Comparison of ENCODE assay signal across 16 cellular contexts in the genomic region with DNA sequence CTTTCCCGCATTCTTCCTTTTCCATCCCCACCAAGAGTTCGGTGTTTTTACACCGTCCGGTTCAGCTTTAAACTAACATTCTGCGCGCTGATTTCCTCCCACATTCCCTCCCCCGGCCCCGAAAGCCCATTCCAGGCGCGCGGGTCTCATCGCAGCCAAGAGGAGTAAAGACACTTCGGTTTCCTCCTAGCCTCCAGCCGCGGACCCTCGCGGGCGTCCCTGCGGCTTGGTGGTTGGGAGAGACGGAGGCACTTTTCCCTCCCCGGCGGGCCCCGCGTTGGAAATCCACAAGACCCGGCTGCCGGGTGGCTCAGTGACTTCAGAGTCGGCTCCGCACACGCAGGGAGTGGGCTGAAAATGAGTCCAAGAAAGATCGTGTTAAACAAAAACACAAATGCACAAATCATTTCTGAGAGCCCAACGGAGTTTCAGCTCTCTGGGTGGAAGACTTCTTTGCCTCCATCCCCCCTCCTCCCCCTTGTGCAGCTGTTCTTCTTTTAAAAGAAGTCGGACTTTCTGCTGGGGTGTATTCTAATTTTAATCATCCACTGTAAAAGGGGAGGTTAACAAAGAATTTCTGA. TPM values are rescaled to one million over a fixed set of nuclear protein-coding genes. Genes with fewer than 3 reads are reported as not detected.
DNase-seq lines count a peak whose midpoint lies in the region; ATAC-seq and TF ChIP-seq lines count a peak whose summit lies in the region.
"Had no signal": no experiment of that assay in that cellular context is flagged by ENCODE, and none has a peak within 500 bp of the region (broad histone marks: within the 10 kb centered on the region; RNA-seq: fewer than 3 reads in every experiment).

No MANE protein-coding gene starts in this region.

- H3K4me3 ChIP-seq in SK-N-MC, result peak overlapping the region; percentile 77
- no peak overlapping the region for H3K4me3 ChIP-seq in mesendoderm (ENCODE audit: low read length)
- H3K4me3 ChIP-seq: BLaER1, GM23248, left ventricle myocardium inferior, transverse colon had no signal

- no peaks in the 10 kb centered on the region for H3K9me3 ChIP-seq in SK-N-MC (ENCODE audit: low read depth, low read length)
- H3K9me3 ChIP-seq: left ventricle myocardium inferior, transverse colon had no signal

- ATAC-seq in activated naive CD8-positive, alpha-beta T cell treated with anti-CD3 and anti-CD28 coated beads, Interleukin-2, amount 50 U/mL, for 24 hours, result no peak

- H3K4me1 ChIP-seq in mesendoderm (ENCODE audit: control insufficient read depth, low read depth, low read length), result no peaks in the 10 kb centered on the region

- no peak overlapping the region for H3K27ac Mint-ChIP-seq in activated naive CD8-positive, alpha-beta T cell
- H3K27ac Mint-ChIP-seq in activated naive CD8-positive, alpha-beta T cell treated with anti-CD3 and anti-CD28 coated beads, Interleukin-2, amount 50 U/mL, for 24 hours, result no peak overlapping the region
- H3K27ac Mint-ChIP-seq in type B pancreatic cell, result no peak overlapping the region

- H3K18ac ChIP-seq in mesendoderm (ENCODE audit: low read length), result peak overlapping the region; percentile 5

- no peak for TF ChIP-seq CTCF in type B pancreatic cell (conservative IDR thresholded peaks at IDR 0.05)

- no peak overlapping the region for H2BK5ac ChIP-seq in mesendoderm (ENCODE audit: low read length)

- H3K27ac ChIP-seq in SK-N-MC (peak overlapping the region; percentile 38; the same call in 1 of the 2 replicates), mesendoderm (ENCODE audit: low read depth, low read length) (no peak overlapping the region)
- H3K27ac ChIP-seq: BLaER1, GM23248, left ventricle myocardium inferior, transverse colon had no signal

- WGBS in mesendoderm (ENCODE audit: extremely low coverage, insufficient coverage, low lambda C conversion rate), result no CpG with 5 or more reads among the region's 32 CpGs

- H3K9ac ChIP-seq in SK-N-MC (ENCODE audit: insufficient read length), result peak overlapping the region; percentile 60
- H3K9ac ChIP-seq in mesendoderm (ENCODE audit: low read length), result no peak overlapping the region
- H3K9ac ChIP-seq: BLaER1, GM23248 had no signal

- H3K4me1 Mint-ChIP-seq in activated naive CD8-positive, alpha-beta T cell (ENCODE audit: low read depth), result peaks cover 32% of the 10 kb centered on the region
- H3K4me1 Mint-ChIP-seq in activated naive CD8-positive, alpha-beta T cell treated with anti-CD3 and anti-CD28 coated beads, Interleukin-2, amount 50 U/mL, for 24 hours, result peaks cover 23% of the 10 kb centered on the region
- H3K4me1 Mint-ChIP-seq in type B pancreatic cell (ENCODE audit: unreplicated experiment), result peaks cover 33% of the 10 kb centered on the region

- H3K56ac ChIP-seq in mesendoderm (ENCODE audit: low read length), result no peak overlapping the region

- no peak overlapping the region for H3K23ac ChIP-seq in mesendoderm (ENCODE audit: low read length)

- H2BK15ac ChIP-seq in mesendoderm (replicated peaks; ENCODE audit: low read depth), result no peak overlapping the region

- H3K79me2 ChIP-seq in mesendoderm (ENCODE audit: control insufficient read depth, insufficient read depth, low read length), result no peaks in the 10 kb centered on the region

- H3K9me3 Mint-ChIP-seq in activated naive CD8-positive, alpha-beta T cell (ENCODE audit: low read depth), result no peaks in the 10 kb centered on the region
- no peaks in the 10 kb centered on the region for H3K9me3 Mint-ChIP-seq in activated naive CD8-positive, alpha-beta T cell treated with anti-CD3 and anti-CD28 coated beads, Interleukin-2, amount 50 U/mL, for 24 hours
- H3K9me3 Mint-ChIP-seq in type B pancreatic cell, result no peaks in the 10 kb centered on the region

- H3K4me2 ChIP-seq in mesendoderm (ENCODE audit: low read length), result no peak overlapping the region
- H3K4me2 ChIP-seq: BLaER1 had no signal

- peak overlapping the region; percentile 23 for H3K4me3 Mint-ChIP-seq in activated naive CD8-positive, alpha-beta T cell
- H3K4me3 Mint-ChIP-seq in activated naive CD8-positive, alpha-beta T cell treated with anti-CD3 and anti-CD28 coated beads, Interleukin-2, amount 50 U/mL, for 24 hours, result no peak overlapping the region
- H3K4me3 Mint-ChIP-seq in type B pancreatic cell, result peak overlapping the region; percentile 83

- H3K27me3 ChIP-seq in mesendoderm (ENCODE audit: insufficient read depth, low read length, poor library complexity), result peaks cover 48% of the 10 kb centered on the region

- no peak overlapping the region for H4K5ac ChIP-seq in mesendoderm (ENCODE audit: low read length)

- H3K4ac ChIP-seq in mesendoderm (ENCODE audit: low read depth, low read length), result no peak overlapping the region

- no peak for DNase-seq in activated naive CD8-positive, alpha-beta T cell treated with anti-CD3 and anti-CD28 coated beads, Interleukin-2, amount 50 U/mL, for 24 hours
- DNase-seq in SK-N-MC (ENCODE audit: low read depth, low spot score) (no peak), mesendoderm (peak; percentile 28), type B pancreatic cell (ENCODE audit: extremely low spot score, unreplicated experiment) (no peak), OCI-M1 (lab: John Stamatoyannopoulos, UW) (no peak), cortex of kidney (lab: John Stamatoyannopoulos, UW) (no peak), RPMI8226 (no peak)
- DNase-seq: activated CD4-positive, alpha-beta T cell treated with anti-CD3 and anti-CD28 coated beads, Interleukin-2, amount 50 U/mL, for 48 hours; dermis blood vessel endothelial cell; GM23248; left ventricle myocardium inferior; transverse colon had no signal

- H3K36me3 ChIP-seq in SK-N-MC (ENCODE audit: insufficient read depth, low read length) (no peaks in the 10 kb centered on the region), mesendoderm (ENCODE audit: control insufficient read depth, insufficient read depth, low read length) (no peaks in the 10 kb centered on the region)
- H3K36me3 ChIP-seq: BLaER1, left ventricle myocardium inferior, transverse colon had no signal

- H3K36me3 Mint-ChIP-seq in activated naive CD8-positive, alpha-beta T cell, result no peaks in the 10 kb centered on the region
- H3K36me3 Mint-ChIP-seq in activated naive CD8-positive, alpha-beta T cell treated with anti-CD3 and anti-CD28 coated beads, Interleukin-2, amount 50 U/mL, for 24 hours (ENCODE audit: low read depth), result no peaks in the 10 kb centered on the region
- no peaks in the 10 kb centered on the region for H3K36me3 Mint-ChIP-seq in type B pancreatic cell

- peaks cover 16% of the 10 kb centered on the region for H3K27me3 Mint-ChIP-seq in activated naive CD8-positive, alpha-beta T cell
- H3K27me3 Mint-ChIP-seq in activated naive CD8-positive, alpha-beta T cell treated with anti-CD3 and anti-CD28 coated beads, Interleukin-2, amount 50 U/mL, for 24 hours, result peaks cover 66% of the 10 kb centered on the region
- peaks cover 91% of the 10 kb centered on the region for H3K27me3 Mint-ChIP-seq in type B pancreatic cell

- no peaks in the 10 kb centered on the region for H3K79me1 ChIP-seq in mesendoderm (ENCODE audit: low read length)

- no peak overlapping the region for H2BK120ac ChIP-seq in mesendoderm (ENCODE audit: low read depth, low read length)

- no peak overlapping the region for H4K8ac ChIP-seq in mesendoderm (ENCODE audit: low read depth, low read length)

- H2AK5ac ChIP-seq in mesendoderm (ENCODE audit: low read length), result no peak overlapping the region

RNA-seq across cellular contexts. Expression of gene ARX, which starts 2.0 kb away (rescaled TPM):
- 0.04 TPM for polyA plus RNA-seq in mesendoderm (2013, experiment 1 of 2)
- 0.01 TPM for polyA plus RNA-seq in mesendoderm (2013, experiment 2 of 2)
- total RNA-seq in type B pancreatic cell (ENCODE audit: low replicate concordance), result 12.1 and 12.4 TPM in 2 replicates
- total RNA-seq: dermis blood vessel endothelial cell, glomerular endothelial cell, GM23248, left ventricle myocardium inferior, posterior vena cava, transverse colon had no signal
- polyA plus RNA-seq: GM23248 had no signal
